13 cellular contexts compared by ENCODE assay signal in the genomic region with DNA sequence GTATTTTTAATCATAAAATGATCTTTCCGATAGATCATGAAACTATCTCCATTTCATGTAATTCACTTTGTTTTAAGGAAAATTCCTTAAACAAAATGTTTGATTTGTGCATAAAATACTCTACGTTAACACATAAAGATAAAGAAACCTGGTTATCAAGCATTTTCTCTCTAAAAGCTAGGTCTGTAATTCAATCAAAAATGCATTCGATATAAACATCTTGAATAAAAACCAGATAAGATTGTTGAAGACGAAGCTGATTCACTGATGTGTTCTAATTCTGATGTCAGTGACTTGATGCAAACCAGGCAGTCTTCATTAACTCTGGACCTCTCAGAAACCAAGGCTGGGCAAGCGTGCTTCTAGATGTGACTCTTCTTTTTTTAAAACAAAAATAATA.
A peak's percentile ranks its signal among the peaks of the same experiment; 100 is the strongest.
DNase-seq lines count a peak whose midpoint lies in the region; ATAC-seq and TF ChIP-seq lines count a peak whose summit lies in the region.
"Had no signal": no experiment of that assay in that cellular context is flagged by ENCODE, and none has a peak within 500 bp of the region (broad histone marks: within the 10 kb centered on the region; RNA-seq: fewer than 3 reads in every experiment).

No MANE protein-coding gene starts in this region.

- DNase-seq in SK-N-DZ (ENCODE audit: low spot score) (peak; percentile 88), SHP77 treated with DMSO at 0.1 percent for 48 hours (lab: John Stamatoyannopoulos, UW) (no peak), NCI-H774 (lab: John Stamatoyannopoulos, UW) (no peak), KBM-7 (no peak)
- DNase-seq: 8988T; ACHN; Caco-2; Calu3; CD4-positive, alpha-beta T cell; CD8-positive, alpha-beta T cell; DMS79 treated with DMSO at 0.1 percent for 48 hours; GF-D8 had no signal

- no peak for ATAC-seq in SK-N-SH treated with all-trans-retinoic acid at 6 μM for 48 hours
- ATAC-seq: CD8-positive, alpha-beta T cell had no signal

- in situ Hi-C loops in KBM-7 (cut with MboI; ENCODE audit: low pct_unique_long_range_greater_than_20kb, low sequenced_read_pairs), result no loop called here

TF ChIP-seq in SK-N-SH treated with all-trans-retinoic acid at 6 μM for 48 hours, 23 proteins besides CTCF, POLR2A, EP300 and RAD21:
- TF ChIP-seq CSRNP3 (CRISPR knock-in tag; IDR thresholded peaks at IDR 0.05) (peak; percentile 91), ISL1 (CRISPR knock-in tag; IDR thresholded peaks at IDR 0.05) (peak; percentile 99), ESRRG (CRISPR knock-in tag; IDR thresholded peaks at IDR 0.05) (peak; percentile 83; the same call in 1 of the 2 replicates), ZNF8 (CRISPR knock-in tag; IDR thresholded peaks at IDR 0.05) (0 out of 2 replicates have a peak, but pooled peaks have one; percentile 38), PPARA (CRISPR knock-in tag; IDR thresholded peaks at IDR 0.05; ENCODE audit: borderline replicate concordance) (no peak), SNAI2 (CRISPR knock-in tag; IDR thresholded peaks at IDR 0.05) (0 out of 2 replicates have a peak, but pooled peaks have one; percentile 40), TSHZ2 (CRISPR knock-in tag; IDR thresholded peaks at IDR 0.05) (peak; percentile 83), BACH2 (CRISPR knock-in tag; IDR thresholded peaks at IDR 0.05; ENCODE audit: borderline replicate concordance) (no peak), CREB5 (CRISPR knock-in tag; IDR thresholded peaks at IDR 0.05; ENCODE audit: low read depth) (peak; percentile 68; the same call in 1 of the 2 replicates), TOX (CRISPR knock-in tag; IDR thresholded peaks at IDR 0.05; ENCODE audit: borderline replicate concordance) (no peak), TCF4 (CRISPR knock-in tag; IDR thresholded peaks at IDR 0.05; ENCODE audit: borderline replicate concordance) (peak; percentile 97), GLIS3 (CRISPR knock-in tag; IDR thresholded peaks at IDR 0.05) (peak; percentile 52; the same call in 1 of the 2 replicates), ZFP30 (CRISPR knock-in tag; IDR thresholded peaks at IDR 0.05) (no peak)
- TF ChIP-seq, protein P1, sequence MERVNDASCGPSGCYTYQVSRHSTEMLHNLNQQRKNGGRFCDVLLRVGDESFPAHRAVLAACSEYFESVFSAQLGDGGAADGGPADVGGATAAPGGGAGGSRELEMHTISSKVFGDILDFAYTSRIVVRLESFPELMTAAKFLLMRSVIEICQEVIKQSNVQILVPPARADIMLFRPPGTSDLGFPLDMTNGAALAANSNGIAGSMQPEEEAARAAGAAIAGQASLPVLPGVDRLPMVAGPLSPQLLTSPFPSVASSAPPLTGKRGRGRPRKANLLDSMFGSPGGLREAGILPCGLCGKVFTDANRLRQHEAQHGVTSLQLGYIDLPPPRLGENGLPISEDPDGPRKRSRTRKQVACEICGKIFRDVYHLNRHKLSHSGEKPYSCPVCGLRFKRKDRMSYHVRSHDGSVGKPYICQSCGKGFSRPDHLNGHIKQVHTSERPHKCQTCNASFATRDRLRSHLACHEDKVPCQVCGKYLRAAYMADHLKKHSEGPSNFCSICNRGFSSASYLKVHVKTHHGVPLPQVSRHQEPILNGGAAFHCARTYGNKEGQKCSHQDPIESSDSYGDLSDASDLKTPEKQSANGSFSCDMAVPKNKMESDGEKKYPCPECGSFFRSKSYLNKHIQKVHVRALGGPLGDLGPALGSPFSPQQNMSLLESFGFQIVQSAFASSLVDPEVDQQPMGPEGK (CRISPR knock-in tag; IDR thresholded peaks at IDR 0.05; ENCODE audit: borderline replicate concordance), result 0 out of 2 replicates have a peak, but pooled peaks have one; percentile 18
- TF ChIP-seq, protein P2, sequence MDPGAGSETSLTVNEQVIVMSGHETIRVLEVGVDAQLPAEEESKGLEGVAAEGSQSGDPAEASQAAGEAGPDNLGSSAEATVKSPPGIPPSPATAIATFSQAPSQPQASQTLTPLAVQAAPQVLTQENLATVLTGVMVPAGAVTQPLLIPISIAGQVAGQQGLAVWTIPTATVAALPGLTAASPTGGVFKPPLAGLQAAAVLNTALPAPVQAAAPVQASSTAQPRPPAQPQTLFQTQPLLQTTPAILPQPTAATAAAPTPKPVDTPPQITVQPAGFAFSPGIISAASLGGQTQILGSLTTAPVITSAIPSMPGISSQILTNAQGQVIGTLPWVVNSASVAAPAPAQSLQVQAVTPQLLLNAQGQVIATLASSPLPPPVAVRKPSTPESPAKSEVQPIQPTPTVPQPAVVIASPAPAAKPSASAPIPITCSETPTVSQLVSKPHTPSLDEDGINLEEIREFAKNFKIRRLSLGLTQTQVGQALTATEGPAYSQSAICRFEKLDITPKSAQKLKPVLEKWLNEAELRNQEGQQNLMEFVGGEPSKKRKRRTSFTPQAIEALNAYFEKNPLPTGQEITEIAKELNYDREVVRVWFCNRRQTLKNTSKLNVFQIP (CRISPR knock-in tag; IDR thresholded peaks at IDR 0.05; ENCODE audit: borderline replicate concordance, low read depth), result no peak; the same call in 1 of the 2 replicates
